Comparison of ENCODE assay signal across 1 cellular context in the genomic region with DNA sequence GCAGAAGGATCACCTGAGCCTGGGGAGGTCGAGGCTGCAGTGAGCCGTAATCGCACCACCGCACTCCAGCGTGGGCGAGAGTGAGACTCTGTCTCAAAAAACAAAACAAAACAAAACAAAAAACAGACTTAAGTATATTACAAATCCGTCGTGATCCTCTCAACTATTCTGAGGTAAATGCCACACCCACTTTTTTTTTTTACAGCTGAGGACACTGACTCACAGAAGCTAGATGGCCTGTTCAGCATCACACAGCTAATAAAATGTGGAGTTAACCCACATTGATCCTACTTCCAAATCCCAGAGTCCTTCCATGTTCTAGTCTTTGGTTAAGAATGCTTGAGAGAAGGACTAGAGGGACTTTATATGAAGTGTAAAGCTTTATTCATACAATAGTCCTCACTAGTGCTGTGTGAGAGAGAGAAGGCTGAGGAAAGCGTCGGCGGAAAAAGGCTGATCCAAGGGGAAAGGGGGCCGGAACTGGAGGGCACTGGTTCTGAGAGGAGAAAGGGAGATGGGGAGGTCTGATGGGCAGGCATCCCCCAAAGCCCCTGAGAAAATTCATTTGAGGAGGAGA.
TF ChIP-seq lines count a peak whose summit lies in the region.

No MANE protein-coding gene starts in this region.

TF ChIP-seq in endothelial cell of umbilical vein, 7 proteins besides CTCF, POLR2A, EP300 and RAD21:
- TF ChIP-seq GATA2 (IDR thresholded peaks at IDR 0.05; ENCODE audit: insufficient read depth, insufficient read length, low read depth, low read length) (no peak), POLR2AphosphoS5 (IDR thresholded peaks at IDR 0.05; ENCODE audit: insufficient read depth, low read depth, low read length) (no peak), MYC (IDR thresholded peaks at IDR 0.05; ENCODE audit: low read depth, low read length) (no peak), FOS (IDR thresholded peaks at IDR 0.05; ENCODE audit: borderline replicate concordance, insufficient read depth, low read length) (no peak)
- TF ChIP-seq, protein P1, sequence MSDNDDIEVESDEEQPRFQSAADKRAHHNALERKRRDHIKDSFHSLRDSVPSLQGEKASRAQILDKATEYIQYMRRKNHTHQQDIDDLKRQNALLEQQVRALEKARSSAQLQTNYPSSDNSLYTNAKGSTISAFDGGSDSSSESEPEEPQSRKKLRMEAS (IDR thresholded peaks at IDR 0.05; ENCODE audit: insufficient read depth, insufficient read length): no peak
